Comparison of ENCODE assay signal across 23 cellular contexts in genomic region chr7:93578762-93579161, GRCh38. TPM values are rescaled to one million over a fixed set of nuclear protein-coding genes. Genes with fewer than 3 reads are reported as not detected.
A peak's percentile ranks its signal among the peaks of the same experiment; 100 is the strongest.
DNase-seq lines count a peak whose midpoint lies in the region; ATAC-seq, FAIRE-seq and TF ChIP-seq lines count a peak whose summit lies in the region.
"Had no signal": no experiment of that assay in that cellular context is flagged by ENCODE, and none has a peak within 500 bp of the region (broad histone marks: within the 10 kb centered on the region; RNA-seq: fewer than 3 reads in every experiment).

No MANE protein-coding gene starts in this region.

- POLR2A ChIA-PET in A549 (lab: Yijun Ruan, JAX) = no interaction called here

- peak in 1 of 2 experiments; percentile 52 for DNase-seq in A549 (ENCODE audit: low read depth in 1 of 2, low spot score in 1 of 2)
- DNase-seq in HuH-7.5 (ENCODE audit: low spot score) = peak; percentile 31
- no peak for DNase-seq in left lung
- DNase-seq in pancreas = no peak
- DNase-seq in NCI-H2227 (lab: John Stamatoyannopoulos, UW; ENCODE audit: unreplicated experiment) = no peak
- no peak for DNase-seq in NCI-H2171 treated with DMSO at 0.1 percent for 48 hours (lab: John Stamatoyannopoulos, UW)
- DNase-seq: CD4-positive, alpha-beta T cell; DMS79; NCI-H1105 treated with DMSO at 0.1 percent for 48 hours; NCI-H1694; NCI-H2081 treated with DMSO at 0.1 percent for 48 hours; NCI-H510A; NCI-H774 had no signal

- TF ChIP-seq POLR2A in A549 (IDR thresholded peaks at IDR 0.05; ENCODE audit: low read length) = no peak

- H3K4me1 ChIP-seq in A549 (peaks cover 24% of the 10 kb centered on the region), left lung (no peaks in the 10 kb centered on the region), pancreas (peaks cover 0 to 6% (median 6%) of the 10 kb centered on the region in 3 donors)

- 3% methylated on average over 4 of the region's 4 CpGs for WGBS in A549 (ENCODE audit: missing lambda C conversion rate)
- WGBS in pancreas, 2 donors = 7 to 12% methylated on average over 4 of the region's 4 CpGs

- CTCF ChIA-PET in A549 (lab: Yijun Ruan, JAX) = no interaction called here

- H3K27me3 ChIP-seq in left lung = peaks cover 24 to 27% of the 10 kb centered on the region in 2 donors
- H3K27me3 ChIP-seq in pancreas = peaks cover 0 to 7% (median 0%) of the 10 kb centered on the region in 4 donors

- FAIRE-seq in A549 (lab: Jason Lieb, UNC) (peak; percentile 46), pancreas (lab: Jason Lieb, UNC) (no peak)
- FAIRE-seq: A204.1, H54, RCC 7860 had no signal

- H3K9me3 ChIP-seq in A549 (no peaks in the 10 kb centered on the region), left lung (no peaks in the 10 kb centered on the region), pancreas (no peaks in the 10 kb centered on the region)

- TF ChIP-seq RAD21 in A549 (conservative IDR thresholded peaks at IDR 0.05 in 1 of 2, IDR thresholded peaks at IDR 0.05 in 1 of 2) = no peak

- H3K27ac ChIP-seq in A549 = peak overlapping the region in 1 of 2 experiments; percentile 23; a peak in 1 of 6 replicates
- no peak overlapping the region for H3K27ac ChIP-seq in left lung
- H3K27ac ChIP-seq in pancreas = peak overlapping the region in 1 of 4 donors; percentile 28

- TF ChIP-seq CTCF in A549 (IDR thresholded peaks at IDR 0.05) (no peak), left lung (IDR thresholded peaks at IDR 0.05) (no peak), pancreas (IDR thresholded peaks at IDR 0.05) (no peak)

- intact Hi-C loops in left lung (cut with DNase I) (no loop called here), pancreas (cut with DNase I) (no loop called here)

- peak overlapping the region; percentile 49 for H3K4me2 ChIP-seq in A549

- H3K4me3 ChIP-seq in A549 = no peak overlapping the region
- no peak overlapping the region for H3K4me3 ChIP-seq in left lung
- H3K4me3 ChIP-seq in pancreas = no peak overlapping the region

- TF ChIP-seq EP300 in A549 (IDR thresholded peaks at IDR 0.05) = no peak

- ATAC-seq in A549 (peak in 1 of 2 experiments; percentile 15; a peak in 1 of 6 replicates), left lung (peak; percentile 74), pancreas (peak; percentile 63 to 89 (median 84)), GM18867 (IDR thresholded peaks at IDR 0.05; ENCODE audit: unreplicated experiment) (no peak), GM18511 (IDR thresholded peaks at IDR 0.05; ENCODE audit: unreplicated experiment) (no peak)
- ATAC-seq: Right ventricle myocardium inferior had no signal

- no peaks in the 10 kb centered on the region for H3K36me3 ChIP-seq in left lung
- no peaks in the 10 kb centered on the region for H3K36me3 ChIP-seq in pancreas

TF ChIP-seq in A549, 52 proteins besides CTCF, POLR2A, EP300 and RAD21:
- TF ChIP-seq MAZ (IDR thresholded peaks at IDR 0.05; ENCODE audit: borderline replicate concordance, low read depth, low read length) (no peak), NR3C1 (IDR thresholded peaks at IDR 0.05) (no peak), NPAS2 (CRISPR knock-in tag; IDR thresholded peaks at IDR 0.05; ENCODE audit: borderline replicate concordance) (no peak), FOXS1 (CRISPR knock-in tag; IDR thresholded peaks at IDR 0.05) (no peak), HOXB5 (CRISPR knock-in tag; IDR thresholded peaks at IDR 0.05) (no peak), PHF8 (IDR thresholded peaks at IDR 0.05; ENCODE audit: borderline replicate concordance, low read depth) (no peak)

RNA-seq across cellular contexts. Expression of gene CALCR, which starts 4.2 kb away (rescaled TPM):
- 0.06 and 0.07 TPM in 2 replicates for polyA plus RNA-seq in A549 (2011; rRNA removed)
- polyA plus RNA-seq in A549 (2012; cell fraction: cytosol; rRNA removed) = not detected in 2 replicates
- polyA plus RNA-seq in A549 (2012; cell fraction: nucleus; rRNA removed) = not detected in 2 replicates
- polyA plus RNA-seq in A549 (2017; fragmentation: RNase III; extraction: RNeasy Plus Mini Kit Qiagen cat#74134 plus additional on column Dnase treatment) = 0.03 TPM in 1 of 3 replicates, not detected in the others
- polyA minus RNA-seq in A549 (2011; rRNA and poly(A)+ RNA removed) = not detected in 2 replicates
- total RNA-seq in left lung = under 1 TPM in 1 of 2 donors, not detected in 1; 0.16 TPM
- not detected for total RNA-seq in pancreas
- polyA plus RNA-seq in pancreas = under 1 TPM in 1 of 2 donors, not detected in 1; 0.09 TPM
- total RNA-seq: CD4-positive, alpha-beta T cell; HT1080; LHCN-M2; OCI-LY7 had no signal
- polyA plus RNA-seq: BJ had no signal

Comparison
In these comparisons a context has a peak if more than half of its experiments do, and no peak if none do; other contexts are left out.
1. ATAC-seq: peak in left lung (single experiment) and pancreas (4 of 4); none in GM18867 (single experiment) and GM18511 (single experiment).